In genomic region chr2:229467783-229468182, GRCh38 we compare ENCODE assay signal across 29 cellular contexts.
"Had no signal": no experiment of that assay in that cellular context is flagged by ENCODE, and none has a peak within 500 bp of the region (broad histone marks: within the 10 kb centered on the region; RNA-seq: fewer than 3 reads in every experiment).

No MANE protein-coding gene starts in this region.

- H3K36me3 Mint-ChIP-seq: natural killer cell; neural progenitor cell; stimulated activated effector memory CD8-positive, alpha-beta T cell treated with anti-CD3 and anti-CD28 coated beads, Interleukin-12 subunit alpha, Interleukin-12 subunit beta, amount 100 ng/mL, for 72 hours; stimulated activated naive B cell treated with anti-CD40 and anti-IgM and Interleukin-4, amounts not matched to agents 10 μg/mL and 1 μg/mL and 100 μg/mL, for 72 hours had no signal

- H3K27me3 ChIP-seq: neural progenitor cell, ovary, right lobe of liver, sigmoid colon, stomach, thyroid gland, tibial nerve, upper lobe of left lung, vagina had no signal

- H3K27ac ChIP-seq: neural progenitor cell, ovary, parathyroid adenoma, psoas muscle, right lobe of liver, sigmoid colon, stomach, thoracic aorta, thyroid gland, tibial nerve, upper lobe of left lung, vagina had no signal

- H3K4me3 ChIP-seq: neural progenitor cell, ovary, psoas muscle, right lobe of liver, sigmoid colon, stomach, thoracic aorta, thyroid gland, tibial nerve, upper lobe of left lung, vagina had no signal

- H3K36me3 ChIP-seq: neural progenitor cell, ovary, right lobe of liver, sigmoid colon, stomach, thoracic aorta, thyroid gland, tibial nerve, upper lobe of left lung, vagina had no signal

- H2AFZ ChIP-seq: neural progenitor cell, parathyroid adenoma had no signal

- H3K4me1 Mint-ChIP-seq: naive B cell; natural killer cell; neural progenitor cell; stimulated activated effector memory CD8-positive, alpha-beta T cell treated with anti-CD3 and anti-CD28 coated beads, Interleukin-12 subunit alpha, Interleukin-12 subunit beta, amount 100 ng/mL, for 72 hours; stimulated activated naive B cell treated with anti-CD40 and anti-IgM and Interleukin-4, amounts not matched to agents 10 μg/mL and 1 μg/mL and 100 μg/mL, for 72 hours had no signal

- H3K4me1 ChIP-seq: neural progenitor cell, psoas muscle, right lobe of liver, sigmoid colon, stomach, thyroid gland, tibial nerve, upper lobe of left lung, vagina had no signal

- H3K9me3 ChIP-seq: ovary, psoas muscle, right lobe of liver, sigmoid colon, stomach, thoracic aorta, thyroid gland, tibial nerve, upper lobe of left lung, vagina had no signal

- H3K27ac Mint-ChIP-seq: naive B cell; natural killer cell; neural progenitor cell; progenitor cell of endocrine pancreas; stimulated activated effector memory CD8-positive, alpha-beta T cell treated with anti-CD3 and anti-CD28 coated beads, Interleukin-12 subunit alpha, Interleukin-12 subunit beta, amount 100 ng/mL, for 72 hours; stimulated activated naive B cell treated with anti-CD40 and anti-IgM and Interleukin-4, amounts not matched to agents 10 μg/mL and 1 μg/mL and 100 μg/mL, for 72 hours; stimulated activated naive CD8-positive, alpha-beta T cell treated with anti-CD3 and anti-CD28 coated beads, Interleukin-15, Interleukin-2, amounts not matched to agents 100 ng/mL and 50 ng/mL, for 24 hours had no signal

- H3K9ac ChIP-seq: neural progenitor cell, parathyroid adenoma had no signal

- H3K27me3 Mint-ChIP-seq: stimulated activated naive B cell treated with anti-CD40 and anti-IgM and Interleukin-4, amounts not matched to agents 10 μg/mL and 1 μg/mL and 100 μg/mL, for 72 hours had no signal

- H3K4me2 ChIP-seq: neural progenitor cell had no signal

- ATAC-seq: natural killer cell; psoas muscle; right cardiac atrium; right lobe of liver; stimulated activated effector memory CD8-positive, alpha-beta T cell treated with anti-CD3 and anti-CD28 coated beads, Interleukin-12 subunit alpha, Interleukin-12 subunit beta, amount 100 ng/mL, for 72 hours; stimulated activated naive B cell treated with anti-CD40 and anti-IgM and Interleukin-4, amounts not matched to agents 10 μg/mL and 1 μg/mL and 100 μg/mL, for 72 hours had no signal

- H3K4me3 Mint-ChIP-seq: naive B cell; natural killer cell; nephron; neural progenitor cell; stimulated activated effector memory CD8-positive, alpha-beta T cell treated with anti-CD3 and anti-CD28 coated beads, Interleukin-12 subunit alpha, Interleukin-12 subunit beta, amount 100 ng/mL, for 72 hours; stimulated activated naive B cell treated with anti-CD40 and anti-IgM and Interleukin-4, amounts not matched to agents 10 μg/mL and 1 μg/mL and 100 μg/mL, for 72 hours; stimulated activated naive CD8-positive, alpha-beta T cell treated with anti-CD3 and anti-CD28 coated beads, Interleukin-15, Interleukin-2, amounts not matched to agents 100 ng/mL and 50 ng/mL, for 24 hours had no signal

- H3K9me3 Mint-ChIP-seq: nephron, neural progenitor cell had no signal

- H3K79me2 ChIP-seq: parathyroid adenoma had no signal

- DNase-seq: naive B cell; natural killer cell; occipital lobe; ovary; posterior cingulate gyrus; psoas muscle; right cardiac atrium; right lobe of liver; sigmoid colon; small intestine; stimulated activated CD4-positive, alpha-beta T cell treated with anti-CD3 and anti-CD28 coated beads, Interleukin-15, amount 100 ng/mL, for 24 hours; stimulated activated CD4-positive, alpha-beta T cell treated with anti-CD3 and anti-CD28 coated beads, Interleukin-2, amount 100 ng/mL, for 24 hours; stimulated activated CD4-positive, alpha-beta T cell treated with anti-CD3 and anti-CD28 coated beads, Interleukin-2, amount 100 ng/mL, for 48 hours; stimulated activated CD4-positive, alpha-beta T cell treated with anti-CD3 and anti-CD28 coated beads, Interleukin-4, amount 100 ng/mL, for 24 hours; stimulated activated naive B cell treated with anti-CD40 and anti-IgM and Interleukin-4, amounts not matched to agents 10 μg/mL and 1 μg/mL and 100 μg/mL, for 72 hours; stimulated activated naive CD4-positive, alpha-beta T cell treated with Interleukin-2 at 50 U/mL for 16 hours; stomach; thyroid gland; trophoblast cell; upper lobe of left lung had no signal
